Comparison of ENCODE assay signal across 26 cellular contexts in the genomic region with DNA sequence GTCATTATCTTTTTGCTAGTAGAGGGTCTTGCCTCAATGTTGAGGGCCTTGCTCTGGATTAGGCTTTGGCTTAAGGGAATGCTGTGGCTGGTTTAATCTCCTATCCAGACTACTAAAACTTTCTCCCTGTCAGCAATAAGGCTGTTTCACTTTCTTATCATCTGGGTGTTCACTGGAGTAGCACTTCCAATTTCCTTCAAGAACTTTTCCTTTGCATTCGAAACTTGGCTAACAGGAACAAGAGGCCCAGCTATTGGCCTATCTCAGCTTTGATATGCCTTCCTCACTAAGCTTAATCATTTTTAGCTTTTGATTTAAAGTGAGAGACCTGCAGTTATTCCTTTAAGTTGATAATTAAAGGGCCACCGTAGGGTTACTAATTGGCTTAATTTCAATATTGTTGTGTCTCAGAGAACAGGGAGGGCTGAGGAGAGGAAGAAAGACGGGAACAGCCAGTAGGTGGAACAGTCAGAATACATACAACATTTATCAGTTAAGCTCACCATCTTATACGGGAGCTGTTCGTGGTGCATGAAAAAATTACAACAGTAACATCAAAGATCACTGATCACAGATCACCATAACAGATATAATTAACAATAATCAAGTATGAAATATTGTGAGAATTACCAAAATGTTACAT.
"Had no signal": no experiment of that assay in that cellular context is flagged by ENCODE, and none has a peak within 500 bp of the region (broad histone marks: within the 10 kb centered on the region; RNA-seq: fewer than 3 reads in every experiment).

No MANE protein-coding gene starts in this region.

- H3K4me3 ChIP-seq: lower lobe of right lung, prostate gland, tibial artery had no signal

- H3K9me3 Mint-ChIP-seq: activated naive CD4-positive, alpha-beta T cell treated with anti-CD3 and anti-CD28 coated beads, Interleukin-2, amount 50 U/mL, for 24 hours; activated naive CD8-positive, alpha-beta T cell treated with anti-CD3 and anti-CD28 coated beads, Interleukin-2, amount 50 U/mL, for 24 hours; activated T-helper 2 cell treated with anti-CD3 and anti-CD28 coated beads, Interferon-gamma antibody, Interleukin-2, Interleukin-4, amounts not matched to agents 10 μg/mL and 5 μg/mL and 100 μg/mL, durations not matched to agents 14 hours and 24 hours and 36 hours; effector memory CD8-positive, alpha-beta T cell; natural killer cell treated with Interleukin-12 subunit alpha and Interleukin-12 subunit beta and Interleukin-15 and Interleukin-18, amount 100 ng/mL, for 72 hours had no signal

- H3K36me3 Mint-ChIP-seq: activated CD8-positive, alpha-beta memory T cell treated with anti-CD3 and anti-CD28 coated beads, Interleukin-2, amount 10 ng/mL, durations not matched to agents 7 days and 5 days; activated naive CD4-positive, alpha-beta T cell treated with anti-CD3 and anti-CD28 coated beads, Interleukin-2, amount 50 U/mL, for 24 hours; natural killer cell treated with Interleukin-12 subunit alpha and Interleukin-12 subunit beta and Interleukin-15 and Interleukin-18, amount 100 ng/mL, for 72 hours had no signal

- H3K27me3 Mint-ChIP-seq: activated CD4-positive, alpha-beta T cell treated with anti-CD3 and anti-CD28 coated beads for 36 hours; activated naive CD4-positive, alpha-beta T cell treated with anti-CD3 and anti-CD28 coated beads, Interleukin-2, amount 50 U/mL, for 24 hours; activated naive CD8-positive, alpha-beta T cell treated with anti-CD3 and anti-CD28 coated beads, Interleukin-2, amount 50 U/mL, for 24 hours had no signal

- ATAC-seq: activated CD4-positive, alpha-beta T cell treated with anti-CD3 and anti-CD28 coated beads for 36 hours; activated CD8-positive, alpha-beta memory T cell treated with anti-CD3 and anti-CD28 coated beads, Interleukin-2, amount 10 ng/mL, durations not matched to agents 7 days and 5 days; activated CD8-positive, alpha-beta T cell treated with anti-CD3 and anti-CD28 coated beads, Interleukin-2, amount 10 ng/mL, durations not matched to agents 7 days and 5 days; activated naive CD8-positive, alpha-beta T cell treated with anti-CD3 and anti-CD28 coated beads, Interleukin-2, amount 50 U/mL, for 24 hours; effector memory CD8-positive, alpha-beta T cell; natural killer cell treated with Interleukin-12 subunit alpha and Interleukin-12 subunit beta and Interleukin-15 and Interleukin-18, amount 100 ng/mL, for 72 hours; stimulated activated naive CD8-positive, alpha-beta T cell treated with anti-CD3 and anti-CD28 coated beads, Interleukin-15, Interleukin-2, amounts not matched to agents 100 U/mL and 50 U/mL, for 24 hours had no signal

- H3K27ac Mint-ChIP-seq: activated CD4-positive, alpha-beta T cell treated with anti-CD3 and anti-CD28 coated beads for 36 hours; activated CD8-positive, alpha-beta memory T cell treated with anti-CD3 and anti-CD28 coated beads, Interleukin-2, amount 10 ng/mL, durations not matched to agents 7 days and 5 days; activated CD8-positive, alpha-beta T cell treated with anti-CD3 and anti-CD28 coated beads, Interleukin-2, amount 10 ng/mL, durations not matched to agents 7 days and 5 days; activated naive CD4-positive, alpha-beta T cell treated with anti-CD3 and anti-CD28 coated beads, Interleukin-2, amount 50 U/mL, for 24 hours; activated naive CD8-positive, alpha-beta T cell treated with anti-CD3 and anti-CD28 coated beads, Interleukin-2, amount 50 U/mL, for 24 hours; activated T-helper 2 cell treated with anti-CD3 and anti-CD28 coated beads, Interferon-gamma antibody, Interleukin-2, Interleukin-4, amounts not matched to agents 10 μg/mL and 5 μg/mL and 100 μg/mL, durations not matched to agents 14 hours and 24 hours and 36 hours; effector memory CD8-positive, alpha-beta T cell; natural killer cell treated with Interleukin-12 subunit alpha and Interleukin-12 subunit beta and Interleukin-15 and Interleukin-18, amount 100 ng/mL, for 72 hours had no signal

- H3K9me3 ChIP-seq: lower lobe of right lung, neutrophil, prostate gland, tibial artery had no signal

- H3K27me3 ChIP-seq: neutrophil, tibial artery had no signal

- DNase-seq: activated CD4-positive, alpha-beta T cell treated with anti-CD3 and anti-CD28 coated beads for 36 hours; activated CD4-positive, CD25-positive, alpha-beta regulatory T cell; activated CD8-positive, alpha-beta memory T cell treated with anti-CD3 and anti-CD28 coated beads, Interleukin-2, amount 10 ng/mL, durations not matched to agents 7 days and 5 days; activated CD8-positive, alpha-beta T cell treated with anti-CD3 and anti-CD28 coated beads, Interleukin-2, amount 10 ng/mL, durations not matched to agents 7 days and 5 days; activated naive CD8-positive, alpha-beta T cell treated with anti-CD3 and anti-CD28 coated beads, Interleukin-2, amount 50 U/mL, for 24 hours; activated T-cell treated with anti-CD3 and anti-CD28 coated beads, Interleukin-2, amount 50 U/mL, for 48 hours; amygdala; caudate nucleus; cortex of kidney; effector memory CD8-positive, alpha-beta T cell; erythroblast; foreskin fibroblast; head of caudate nucleus; hippocampal formation; left cardiac atrium; lower lobe of right lung; mesenchymal stem cell; stimulated activated CD4-positive, alpha-beta T cell treated with anti-CD3 and anti-CD28 coated beads, Interleukin-2, amount 100 ng/mL, for 48 hours; stimulated activated naive CD8-positive, alpha-beta T cell treated with anti-CD3 and anti-CD28 coated beads, Interleukin-15, Interleukin-2, amounts not matched to agents 100 U/mL and 50 U/mL, for 24 hours; substantia nigra; tibial artery had no signal

- H3K4me3 Mint-ChIP-seq: activated CD4-positive, alpha-beta T cell treated with anti-CD3 and anti-CD28 coated beads for 36 hours; activated CD8-positive, alpha-beta memory T cell treated with anti-CD3 and anti-CD28 coated beads, Interleukin-2, amount 10 ng/mL, durations not matched to agents 7 days and 5 days; activated CD8-positive, alpha-beta T cell treated with anti-CD3 and anti-CD28 coated beads, Interleukin-2, amount 10 ng/mL, durations not matched to agents 7 days and 5 days; activated naive CD4-positive, alpha-beta T cell treated with anti-CD3 and anti-CD28 coated beads, Interleukin-2, amount 50 U/mL, for 24 hours; activated naive CD8-positive, alpha-beta T cell treated with anti-CD3 and anti-CD28 coated beads, Interleukin-2, amount 50 U/mL, for 24 hours; effector memory CD8-positive, alpha-beta T cell; natural killer cell treated with Interleukin-12 subunit alpha and Interleukin-12 subunit beta and Interleukin-15 and Interleukin-18, amount 100 ng/mL, for 72 hours had no signal

- H3K36me3 ChIP-seq: lower lobe of right lung, neutrophil, prostate gland, tibial artery had no signal

- H3K4me1 Mint-ChIP-seq: activated CD4-positive, alpha-beta T cell treated with anti-CD3 and anti-CD28 coated beads for 36 hours; activated CD8-positive, alpha-beta memory T cell treated with anti-CD3 and anti-CD28 coated beads, Interleukin-2, amount 10 ng/mL, durations not matched to agents 7 days and 5 days; activated naive CD4-positive, alpha-beta T cell treated with anti-CD3 and anti-CD28 coated beads, Interleukin-2, amount 50 U/mL, for 24 hours; activated naive CD8-positive, alpha-beta T cell treated with anti-CD3 and anti-CD28 coated beads, Interleukin-2, amount 50 U/mL, for 24 hours had no signal

- H3K27ac ChIP-seq: lower lobe of right lung, neutrophil, prostate gland, tibial artery had no signal

- H3K4me1 ChIP-seq: prostate gland had no signal
